14 cellular contexts compared by ENCODE assay signal in genomic region chr11:86395061-86395551, GRCh38. TPM values are rescaled to one million over a fixed set of nuclear protein-coding genes. Genes with fewer than 3 reads are reported as not detected.
DNase-seq lines count a peak whose midpoint lies in the region; ATAC-seq, FAIRE-seq and TF ChIP-seq lines count a peak whose summit lies in the region.
"Had no signal": no experiment of that assay in that cellular context is flagged by ENCODE, and none has a peak within 500 bp of the region (broad histone marks: within the 10 kb centered on the region; RNA-seq: fewer than 3 reads in every experiment).

No MANE protein-coding gene starts in this region.

- 44 to 47% methylated on average over 6 of the region's 6 CpGs for WGBS in body of pancreas, 2 donors
- 58% methylated on average over 5 of the region's 6 CpGs for WGBS in HepG2 (ENCODE audit: low lambda C conversion rate)

- H3K27ac ChIP-seq in ACC112 (ENCODE audit: low read depth, low read length) = no peak overlapping the region
- no peak overlapping the region for H3K27ac ChIP-seq in body of pancreas
- no peak overlapping the region for H3K27ac ChIP-seq in HepG2 (ENCODE audit: extremely low read length, insufficient read depth, low read length)
- H3K27ac ChIP-seq: C4-2B had no signal

- H3K4me1 ChIP-seq in ACC112 (ENCODE audit: control insufficient read depth, insufficient read depth, low read length, unreplicated experiment) (peaks cover 17% of the 10 kb centered on the region), HAP-1 (peaks cover 20% of the 10 kb centered on the region), body of pancreas (no peaks in the 10 kb centered on the region), HepG2 (ENCODE audit: insufficient read depth, low read length) (no peaks in the 10 kb centered on the region)

- no peak overlapping the region for H3K4me3 ChIP-seq in ACC112 (ENCODE audit: low read depth, low read length)
- H3K4me3 ChIP-seq in HAP-1 = no peak overlapping the region
- H3K4me3 ChIP-seq in body of pancreas = no peak overlapping the region
- no peak overlapping the region for H3K4me3 ChIP-seq in HepG2 (replicated peaks in 1 of 3; ENCODE audit: insufficient read depth in 1 of 3, low read depth in 2 of 3, low read length in 3 of 3)
- H3K4me3 ChIP-seq: mucosa of descending colon had no signal

- POLR2A ChIA-PET in HepG2 (lab: Yijun Ruan, JAX) = no interaction called here

- H3K4me2 ChIP-seq in HepG2 (ENCODE audit: low read depth, low read length) = no peak overlapping the region

- TF ChIP-seq CTCF in body of pancreas (IDR thresholded peaks at IDR 0.05) (no peak), HepG2 (CRISPR knock-in tag; IDR thresholded peaks at IDR 0.05) (no peak)

- no peaks in the 10 kb centered on the region for H4K20me1 ChIP-seq in HepG2 (ENCODE audit: insufficient read depth, low read length)

- ATAC-seq in body of pancreas (no peak), HepG2 (peak; percentile 51), HG02884 (IDR thresholded peaks at IDR 0.05; ENCODE audit: unreplicated experiment) (no peak), HG03135 (IDR thresholded peaks at IDR 0.05; ENCODE audit: unreplicated experiment) (no peak)
- ATAC-seq: mucosa of descending colon; stimulated activated naive CD8-positive, alpha-beta T cell treated with anti-CD3 and anti-CD28 coated beads, Interleukin-15, Interleukin-2, amounts not matched to agents 100 U/mL and 50 U/mL, for 24 hours had no signal

- intact Hi-C loops in body of pancreas (cut with DNase I) (no loop called here), HepG2 (cut with micrococcal nuclease; ENCODE audit: unreplicated experiment) (no loop called here)

- no peak for TF ChIP-seq POLR2A in body of pancreas (IDR thresholded peaks at IDR 0.05)
- TF ChIP-seq POLR2A in HepG2 (IDR thresholded peaks at IDR 0.05; ENCODE audit: insufficient read depth in 1 of 2, low read depth in 2 of 2, low read length in 2 of 2) = no peak

- H2AFZ ChIP-seq in ACC112 (ENCODE audit: low read length, unreplicated experiment) (peak overlapping the region; percentile 6), HepG2 (ENCODE audit: low read length) (no peak overlapping the region)

- DNase-seq in HAP-1 (ENCODE audit: low spot score in 2 of 2) (peak; percentile 69 to 86), body of pancreas (peak in 3 of 4 donors; percentile 9 to 38 (median 19)), HepG2 (ENCODE audit: low spot score) (no peak), HuH-7 (ENCODE audit: low spot score) (no peak), AML-193 (lab: John Stamatoyannopoulos, UW) (no peak)
- DNase-seq: activated T-cell treated with anti-CD3 and anti-CD28 coated beads, Interleukin-2, amount 50 U/mL, for 24 hours; mucosa of descending colon; NK-92 treated with Interleukin-12 subunit alpha and Interleukin-12 subunit beta, amount 100 ng/mL, for 24 hours; stimulated activated naive CD8-positive, alpha-beta T cell treated with anti-CD3 and anti-CD28 coated beads, Interleukin-15, Interleukin-2, amounts not matched to agents 100 U/mL and 50 U/mL, for 24 hours had no signal

- no peak overlapping the region for H3K9ac ChIP-seq in HepG2 (ENCODE audit: insufficient read depth, low read depth, low read length)

- H3K27me3 ChIP-seq in ACC112 (ENCODE audit: insufficient read depth, low read length) (no peaks in the 10 kb centered on the region), HAP-1 (ENCODE audit: low read depth) (no peaks in the 10 kb centered on the region), body of pancreas (no peaks in the 10 kb centered on the region), HepG2 (ENCODE audit: control insufficient read depth in 1 of 2, insufficient read depth in 2 of 2, low read length in 2 of 2) (no peaks in the 10 kb centered on the region)

- TF ChIP-seq EP300 in HepG2 (IDR thresholded peaks at IDR 0.05; ENCODE audit: low read depth in 2 of 2, low read length in 2 of 2) (no peak), HepG2 (CRISPR knock-in tag; IDR thresholded peaks at IDR 0.05; ENCODE audit: borderline replicate concordance) (no peak)

- no peaks in the 10 kb centered on the region for H3K79me2 ChIP-seq in ACC112 (ENCODE audit: control insufficient read depth, insufficient read depth, low read length, unreplicated experiment)
- no peaks in the 10 kb centered on the region for H3K79me2 ChIP-seq in HepG2 (ENCODE audit: insufficient read depth, low read length)

- FAIRE-seq in HepG2 (lab: Jason Lieb, UNC) = no peak

- CTCF ChIA-PET in HepG2 (lab: Yijun Ruan, JAX; ENCODE audit: low intra/inter-chr PET ratio, low total read pairs) = no interaction called here

- in situ Hi-C loops in HAP-1 (cut with MboI; ENCODE audit: low sequenced_read_pairs) (no loop called here), HepG2 (cut with HindIII; ENCODE audit: extremely low pct_ligation_motif_present, low pct_unique_long_range_greater_than_20kb) (no loop called here)

- no peak for TF ChIP-seq RAD21 in HepG2 (CRISPR knock-in tag; IDR thresholded peaks at IDR 0.05)

- H3K36me3 ChIP-seq in ACC112 (ENCODE audit: insufficient read depth, low read length) = no peaks in the 10 kb centered on the region
- no peaks in the 10 kb centered on the region for H3K36me3 ChIP-seq in HAP-1 (replicated peaks)
- H3K36me3 ChIP-seq in body of pancreas (replicated peaks in 1 of 2; ENCODE audit: insufficient read depth in 1 of 2, low read depth in 2 of 2) = no peaks in the 10 kb centered on the region
- H3K36me3 ChIP-seq in HepG2 (replicated peaks in 1 of 2; ENCODE audit: control insufficient read depth in 1 of 2, insufficient read depth in 2 of 2, low read length in 2 of 2) = no peaks in the 10 kb centered on the region

- H3K9me3 ChIP-seq in HAP-1 = no peaks in the 10 kb centered on the region
- H3K9me3 ChIP-seq in body of pancreas = no peaks in the 10 kb centered on the region
- no peaks in the 10 kb centered on the region for H3K9me3 ChIP-seq in HepG2 (ENCODE audit: low read length)
- H3K9me3 ChIP-seq: mucosa of descending colon had no signal

- BruUV-seq in HepG2 (replicated peaks; lab: Mats Ljungman, UMichigan) = no TSS peak

TF ChIP-seq in HepG2, 621 proteins besides CTCF, POLR2A, EP300 and RAD21 (continues in another document):
- no peak for TF ChIP-seq ZMAT5 (CRISPR knock-in tag; IDR thresholded peaks at IDR 0.05; ENCODE audit: borderline replicate concordance, low read depth)
- TF ChIP-seq ZFYVE20 (CRISPR knock-in tag; IDR thresholded peaks at IDR 0.05; ENCODE audit: borderline replicate concordance, low read depth) = no peak
- no peak for TF ChIP-seq ZNF432 (CRISPR knock-in tag; IDR thresholded peaks at IDR 0.05; ENCODE audit: borderline replicate concordance)
- no peak for TF ChIP-seq PRDM4 (CRISPR knock-in tag; IDR thresholded peaks at IDR 0.05; ENCODE audit: borderline replicate concordance)
- no peak for TF ChIP-seq HES4 (CRISPR knock-in tag; IDR thresholded peaks at IDR 0.05; ENCODE audit: borderline replicate concordance)
- TF ChIP-seq MAZ (IDR thresholded peaks at IDR 0.05; ENCODE audit: borderline replicate concordance, low read depth, low read length) = no peak
- TF ChIP-seq MAZ (CRISPR knock-in tag; IDR thresholded peaks at IDR 0.05; ENCODE audit: low read depth) = no peak

RNA-seq across cellular contexts. Expression of gene CCDC81, which starts 20.4 kb away (rescaled TPM):
- total RNA-seq in body of pancreas (under 1 TPM in 1 of 2 donors, not detected in 1; 0.52 TPM), HepG2 (2016; rRNA removed; fragmentation: Illumina TruSeq; extraction: Trizol) (0.15 and 0.18 TPM in 2 replicates)
- 0.40 and 0.71 TPM in 2 replicates for total RNA-seq in HepG2 (2016; cell fraction: cytosol; rRNA removed; fragmentation: Illumina TruSeq; extraction: Trizol; ENCODE audit: low read depth)
- 0.18 and 0.26 TPM in 2 replicates for total RNA-seq in HepG2 (2016; cell fraction: insoluble cytoplasmic fraction; rRNA removed; fragmentation: Illumina TruSeq; extraction: Trizol)
- total RNA-seq in HepG2 (2016; cell fraction: membrane; rRNA removed; fragmentation: Illumina TruSeq; extraction: Trizol) = 0.34 and 0.52 TPM in 2 replicates
- 0.66 and 0.84 TPM in 2 replicates for total RNA-seq in HepG2 (2016; cell fraction: nucleus; rRNA removed; fragmentation: Illumina TruSeq; extraction: Trizol)
- polyA plus RNA-seq in HepG2 (2011; rRNA removed) = 0.22 and 0.55 TPM in 2 replicates
- polyA plus RNA-seq in HepG2 (2011; cell fraction: cytosol; rRNA removed) = 0.03 and 0.06 TPM in 2 replicates
- 0.35 and 0.76 TPM in 2 replicates for polyA plus RNA-seq in HepG2 (2011; cell fraction: nucleus; rRNA removed)
- polyA plus RNA-seq in HepG2 (2012) = 0.13 and 0.20 TPM in 2 replicates
- 0.10 and 0.12 TPM in 2 replicates for polyA plus RNA-seq in HepG2 (2016; cell fraction: cytosol; fragmentation: Illumina TruSeq; extraction: Trizol; ENCODE audit: low read depth)
- polyA plus RNA-seq in HepG2 (2016; cell fraction: insoluble cytoplasmic fraction; fragmentation: Illumina TruSeq; extraction: Trizol; ENCODE audit: low read depth) = 0.23 TPM in 1 of 2 replicates, not detected in the other
- polyA plus RNA-seq in HepG2 (2016; cell fraction: membrane; fragmentation: Illumina TruSeq; extraction: Trizol; ENCODE audit: low read depth) = 0.13 and 0.33 TPM in 2 replicates
- polyA plus RNA-seq in HepG2 (2016; cell fraction: nucleus; fragmentation: Illumina TruSeq; extraction: Trizol; ENCODE audit: insufficient read depth, low read depth) = 0.64 and 1.1 TPM in 2 replicates
- 0.16 and 0.18 TPM in 2 replicates for polyA minus RNA-seq in HepG2 (2011; rRNA and poly(A)+ RNA removed; ENCODE audit: low replicate concordance)
- polyA minus RNA-seq in HepG2 (2011; cell fraction: cytosol; rRNA and poly(A)+ RNA removed) = not detected in 2 replicates
- 1.4 and 1.5 TPM in 2 replicates for polyA minus RNA-seq in HepG2 (2011; cell fraction: nucleus; rRNA and poly(A)+ RNA removed)
- total RNA-seq: LHCN-M2 had no signal

Comparison
In these comparisons a context has a peak if more than half of its experiments do, and no peak if none do; other contexts are left out.
1. DNase-seq: peak in HAP-1 (2 of 2) and body of pancreas (3 of 4); none in HepG2 (single experiment), HuH-7 (single experiment) and AML-193 (0 of 2).